ENCODE assay signal across 16 cellular contexts in genomic region chr1:184650177-184650866, GRCh38.
"Had no signal": no experiment of that assay in that cellular context is flagged by ENCODE, and none has a peak within 500 bp of the region (broad histone marks: within the 10 kb centered on the region; RNA-seq: fewer than 3 reads in every experiment).

No MANE protein-coding gene starts in this region.

- H3K4me3 ChIP-seq: body of pancreas, ovary, smooth muscle cell, tibial nerve had no signal

- H3K4me1 ChIP-seq: body of pancreas had no signal

- H3K4me2 ChIP-seq: smooth muscle cell had no signal

- DNase-seq: activated CD4-positive, alpha-beta memory T cell treated with anti-CD3 and anti-CD28 coated beads for 36 hours; activated effector memory CD4-positive, alpha-beta T cell treated with anti-CD3 and anti-CD28 coated beads, Interleukin-2, amount 50 U/mL, for 16 hours; activated T-cell treated with anti-CD3 and anti-CD28 coated beads, Interleukin-2, amount 50 U/mL, for 4 hours; amniotic stem cell; body of pancreas; cerebellar nuclear complex; mesendoderm; ovary; retina; T-cell; T1000 had no signal

- H3K36me3 ChIP-seq: ovary, tibial nerve had no signal

- H3K27me3 ChIP-seq: body of pancreas, ovary, tibial nerve had no signal

- H3K27ac ChIP-seq: body of pancreas, ovary, VCaP had no signal

- ATAC-seq: activated naive CD4-positive, alpha-beta T cell treated with anti-CD3 and anti-CD28 coated beads, Interleukin-2, amount 50 U/mL, for 72 hours; activated T-cell treated with anti-CD3 and anti-CD28 coated beads, Interleukin-2, amount 50 U/mL, for 4 hours; body of pancreas; stimulated activated memory B cell treated with anti-CD40 and anti-IgM and Interleukin-4, amounts not matched to agents 10 μg/mL and 1 μg/mL and 100 μg/mL, for 72 hours; T-cell had no signal

- H3K9me3 ChIP-seq: body of pancreas, ovary had no signal
